ENCODE assay signal across 26 cellular contexts in genomic region chr6:39068391-39068790, GRCh38. TPM values are rescaled to one million over a fixed set of nuclear protein-coding genes. Genes with fewer than 3 reads are reported as not detected.
"Had no signal": no experiment of that assay in that cellular context is flagged by ENCODE, and none has a peak within 500 bp of the region (broad histone marks: within the 10 kb centered on the region; RNA-seq: fewer than 3 reads in every experiment).

No MANE protein-coding gene starts in this region.

- ATAC-seq: K562 had no signal

- H3K4me1 ChIP-seq: SJSA1 had no signal

- H3K27ac Mint-ChIP-seq: IgD-negative memory B cell had no signal

- H3K36me3 Mint-ChIP-seq: IgD-negative memory B cell had no signal

- H3K4me3 ChIP-seq: K562, SJSA1, SK-N-MC had no signal

- H3K27ac ChIP-seq: HL-60, KMS-11, SJSA1, SK-N-MC had no signal

- H3K4me3 Mint-ChIP-seq: IgD-negative memory B cell had no signal

- H3K9me3 ChIP-seq: SJSA1 had no signal

- H3K36me3 ChIP-seq: SJSA1 had no signal

- H3K4me2 ChIP-seq: KMS-11 had no signal

- H3K27me3 Mint-ChIP-seq: IgD-negative memory B cell had no signal

- H3K4me1 Mint-ChIP-seq: IgD-negative memory B cell had no signal

- DNase-seq: Kasumi-1, MV-4-11, NCI-H1048, NCI-H1105, NCI-H1417, NCI-H1436 treated with DMSO at 0.1 percent for 48 hours, NCI-H1694, NCI-H187 treated with DMSO at 0.1 percent for 48 hours, NCI-H2029 treated with DMSO at 0.1 percent for 48 hours, NCI-H2107, NCI-H226, NCI-H446, NCI-H510A, NCI-H524 treated with DMSO at 0.1 percent for 48 hours, NCI-H69, NCI-H774, Right ventricle myocardium superior, RPMI8226, SIG-M5 had no signal

RNA-seq across cellular contexts. Expression of gene GLP1R, which starts 19.8 kb away (rescaled TPM):
- total RNA-seq: K562, MCF 10A, SJSA1 had no signal
